1 cellular context compared by ENCODE assay signal in the genomic region with DNA sequence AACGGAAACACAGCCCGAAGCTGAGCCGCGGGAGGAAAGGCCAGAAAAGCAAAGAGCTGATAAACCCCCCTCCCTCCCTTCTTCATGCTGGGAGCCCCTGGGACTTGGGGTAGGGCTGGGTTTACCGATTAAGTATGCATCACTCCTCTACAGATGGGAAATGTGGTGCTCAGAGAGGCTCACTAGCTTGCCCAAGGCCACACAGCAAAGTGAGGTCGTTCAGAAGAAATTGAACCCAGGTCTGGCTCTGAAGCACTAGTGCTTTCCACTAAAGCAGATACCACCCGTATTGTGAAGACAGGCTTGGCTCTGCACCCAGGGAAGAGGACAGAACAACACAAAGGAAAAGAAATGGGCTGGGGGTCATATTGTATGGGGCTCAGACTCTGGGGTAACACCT.
TF ChIP-seq lines count a peak whose summit lies in the region.

No MANE protein-coding gene starts in this region.

TF ChIP-seq in WTC11, 78 proteins besides CTCF, POLR2A, EP300 and RAD21 (continued from another document):
- TF ChIP-seq, protein P1, sequence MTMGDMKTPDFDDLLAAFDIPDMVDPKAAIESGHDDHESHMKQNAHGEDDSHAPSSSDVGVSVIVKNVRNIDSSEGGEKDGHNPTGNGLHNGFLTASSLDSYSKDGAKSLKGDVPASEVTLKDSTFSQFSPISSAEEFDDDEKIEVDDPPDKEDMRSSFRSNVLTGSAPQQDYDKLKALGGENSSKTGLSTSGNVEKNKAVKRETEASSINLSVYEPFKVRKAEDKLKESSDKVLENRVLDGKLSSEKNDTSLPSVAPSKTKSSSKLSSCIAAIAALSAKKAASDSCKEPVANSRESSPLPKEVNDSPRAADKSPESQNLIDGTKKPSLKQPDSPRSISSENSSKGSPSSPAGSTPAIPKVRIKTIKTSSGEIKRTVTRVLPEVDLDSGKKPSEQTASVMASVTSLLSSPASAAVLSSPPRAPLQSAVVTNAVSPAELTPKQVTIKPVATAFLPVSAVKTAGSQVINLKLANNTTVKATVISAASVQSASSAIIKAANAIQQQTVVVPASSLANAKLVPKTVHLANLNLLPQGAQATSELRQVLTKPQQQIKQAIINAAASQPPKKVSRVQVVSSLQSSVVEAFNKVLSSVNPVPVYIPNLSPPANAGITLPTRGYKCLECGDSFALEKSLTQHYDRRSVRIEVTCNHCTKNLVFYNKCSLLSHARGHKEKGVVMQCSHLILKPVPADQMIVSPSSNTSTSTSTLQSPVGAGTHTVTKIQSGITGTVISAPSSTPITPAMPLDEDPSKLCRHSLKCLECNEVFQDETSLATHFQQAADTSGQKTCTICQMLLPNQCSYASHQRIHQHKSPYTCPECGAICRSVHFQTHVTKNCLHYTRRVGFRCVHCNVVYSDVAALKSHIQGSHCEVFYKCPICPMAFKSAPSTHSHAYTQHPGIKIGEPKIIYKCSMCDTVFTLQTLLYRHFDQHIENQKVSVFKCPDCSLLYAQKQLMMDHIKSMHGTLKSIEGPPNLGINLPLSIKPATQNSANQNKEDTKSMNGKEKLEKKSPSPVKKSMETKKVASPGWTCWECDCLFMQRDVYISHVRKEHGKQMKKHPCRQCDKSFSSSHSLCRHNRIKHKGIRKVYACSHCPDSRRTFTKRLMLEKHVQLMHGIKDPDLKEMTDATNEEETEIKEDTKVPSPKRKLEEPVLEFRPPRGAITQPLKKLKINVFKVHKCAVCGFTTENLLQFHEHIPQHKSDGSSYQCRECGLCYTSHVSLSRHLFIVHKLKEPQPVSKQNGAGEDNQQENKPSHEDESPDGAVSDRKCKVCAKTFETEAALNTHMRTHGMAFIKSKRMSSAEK (CRISPR knock-in tag; IDR thresholded peaks at IDR 0.05; ENCODE audit: borderline replicate concordance): no peak
- TF ChIP-seq JUN (CRISPR knock-in tag; IDR thresholded peaks at IDR 0.05) (no peak), IRF2 (CRISPR knock-in tag; IDR thresholded peaks at IDR 0.05; ENCODE audit: borderline replicate concordance, low read depth) (no peak), FOXK1 (CRISPR knock-in tag; IDR thresholded peaks at IDR 0.05) (no peak), SMAD4 (CRISPR knock-in tag; IDR thresholded peaks at IDR 0.05) (no peak), ZNF423 (CRISPR knock-in tag; IDR thresholded peaks at IDR 0.05) (no peak), HMGA2 (CRISPR knock-in tag; IDR thresholded peaks at IDR 0.05) (no peak), ZNF263 (CRISPR knock-in tag; IDR thresholded peaks at IDR 0.05; ENCODE audit: low read depth) (no peak)
- TF ChIP-seq, protein P2, sequence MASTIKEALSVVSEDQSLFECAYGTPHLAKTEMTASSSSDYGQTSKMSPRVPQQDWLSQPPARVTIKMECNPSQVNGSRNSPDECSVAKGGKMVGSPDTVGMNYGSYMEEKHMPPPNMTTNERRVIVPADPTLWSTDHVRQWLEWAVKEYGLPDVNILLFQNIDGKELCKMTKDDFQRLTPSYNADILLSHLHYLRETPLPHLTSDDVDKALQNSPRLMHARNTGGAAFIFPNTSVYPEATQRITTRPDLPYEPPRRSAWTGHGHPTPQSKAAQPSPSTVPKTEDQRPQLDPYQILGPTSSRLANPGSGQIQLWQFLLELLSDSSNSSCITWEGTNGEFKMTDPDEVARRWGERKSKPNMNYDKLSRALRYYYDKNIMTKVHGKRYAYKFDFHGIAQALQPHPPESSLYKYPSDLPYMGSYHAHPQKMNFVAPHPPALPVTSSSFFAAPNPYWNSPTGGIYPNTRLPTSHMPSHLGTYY (CRISPR knock-in tag; IDR thresholded peaks at IDR 0.05): no peak
- TF ChIP-seq, protein P3, sequence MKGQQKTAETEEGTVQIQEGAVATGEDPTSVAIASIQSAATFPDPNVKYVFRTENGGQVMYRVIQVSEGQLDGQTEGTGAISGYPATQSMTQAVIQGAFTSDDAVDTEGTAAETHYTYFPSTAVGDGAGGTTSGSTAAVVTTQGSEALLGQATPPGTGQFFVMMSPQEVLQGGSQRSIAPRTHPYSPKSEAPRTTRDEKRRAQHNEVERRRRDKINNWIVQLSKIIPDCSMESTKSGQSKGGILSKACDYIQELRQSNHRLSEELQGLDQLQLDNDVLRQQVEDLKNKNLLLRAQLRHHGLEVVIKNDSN (CRISPR knock-in tag; IDR thresholded peaks at IDR 0.05): no peak
- TF ChIP-seq, protein P4, sequence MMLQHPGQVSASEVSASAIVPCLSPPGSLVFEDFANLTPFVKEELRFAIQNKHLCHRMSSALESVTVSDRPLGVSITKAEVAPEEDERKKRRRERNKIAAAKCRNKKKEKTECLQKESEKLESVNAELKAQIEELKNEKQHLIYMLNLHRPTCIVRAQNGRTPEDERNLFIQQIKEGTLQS (CRISPR knock-in tag; conservative IDR thresholded peaks at IDR 0.05): no peak
- TF ChIP-seq, protein P5, sequence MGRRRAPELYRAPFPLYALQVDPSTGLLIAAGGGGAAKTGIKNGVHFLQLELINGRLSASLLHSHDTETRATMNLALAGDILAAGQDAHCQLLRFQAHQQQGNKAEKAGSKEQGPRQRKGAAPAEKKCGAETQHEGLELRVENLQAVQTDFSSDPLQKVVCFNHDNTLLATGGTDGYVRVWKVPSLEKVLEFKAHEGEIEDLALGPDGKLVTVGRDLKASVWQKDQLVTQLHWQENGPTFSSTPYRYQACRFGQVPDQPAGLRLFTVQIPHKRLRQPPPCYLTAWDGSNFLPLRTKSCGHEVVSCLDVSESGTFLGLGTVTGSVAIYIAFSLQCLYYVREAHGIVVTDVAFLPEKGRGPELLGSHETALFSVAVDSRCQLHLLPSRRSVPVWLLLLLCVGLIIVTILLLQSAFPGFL (CRISPR knock-in tag; IDR thresholded peaks at IDR 0.05; ENCODE audit: borderline replicate concordance): no peak
- TF ChIP-seq, protein P6, sequence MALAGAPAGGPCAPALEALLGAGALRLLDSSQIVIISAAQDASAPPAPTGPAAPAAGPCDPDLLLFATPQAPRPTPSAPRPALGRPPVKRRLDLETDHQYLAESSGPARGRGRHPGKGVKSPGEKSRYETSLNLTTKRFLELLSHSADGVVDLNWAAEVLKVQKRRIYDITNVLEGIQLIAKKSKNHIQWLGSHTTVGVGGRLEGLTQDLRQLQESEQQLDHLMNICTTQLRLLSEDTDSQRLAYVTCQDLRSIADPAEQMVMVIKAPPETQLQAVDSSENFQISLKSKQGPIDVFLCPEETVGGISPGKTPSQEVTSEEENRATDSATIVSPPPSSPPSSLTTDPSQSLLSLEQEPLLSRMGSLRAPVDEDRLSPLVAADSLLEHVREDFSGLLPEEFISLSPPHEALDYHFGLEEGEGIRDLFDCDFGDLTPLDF (CRISPR knock-in tag; IDR thresholded peaks at IDR 0.05): no peak
